ENCODE assay signal across 25 cellular contexts in the genomic region with DNA sequence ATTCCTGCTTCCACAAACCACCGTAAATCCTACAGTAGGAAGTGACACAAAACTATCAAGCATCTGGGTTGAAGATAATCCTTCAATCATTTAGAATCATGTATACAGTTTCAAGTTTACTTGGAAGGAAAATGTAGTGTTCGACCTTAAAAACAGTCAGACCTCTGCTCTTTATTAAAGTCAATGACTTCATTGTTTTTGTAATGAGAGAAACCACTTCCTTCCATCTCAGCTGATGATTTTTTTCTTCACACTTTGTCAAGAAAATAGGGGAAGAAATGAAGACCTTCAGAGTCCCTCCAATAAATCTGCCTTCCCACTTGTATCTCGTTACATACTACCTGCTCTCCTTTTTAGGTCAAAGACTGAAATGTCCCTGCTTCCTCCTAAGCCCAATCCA.
"Had no signal": no experiment of that assay in that cellular context is flagged by ENCODE, and none has a peak within 500 bp of the region (broad histone marks: within the 10 kb centered on the region; RNA-seq: fewer than 3 reads in every experiment).

No MANE protein-coding gene starts in this region.

- H3K27me3 ChIP-seq: esophagus squamous epithelium, foreskin keratinocyte, hepatocyte, neutrophil, right lobe of liver, spleen, testis, tibial nerve, upper lobe of right lung, vagina had no signal

- H2AFZ ChIP-seq: hepatocyte had no signal

- H3K79me2 ChIP-seq: hepatocyte had no signal

- DNase-seq: effector memory CD4-positive, alpha-beta T cell; esophagus squamous epithelium; foreskin keratinocyte; head of caudate nucleus; kidney; left cardiac atrium; left ventricle myocardium superior; mesendoderm; naive thymus-derived CD4-positive, alpha-beta T cell; psoas muscle; retina; right lobe of liver; spleen; stimulated activated CD4-positive, alpha-beta T cell treated with anti-CD3 and anti-CD28 coated beads, Interleukin-15, amount 100 ng/mL, for 24 hours; stimulated activated CD4-positive, alpha-beta T cell treated with anti-CD3 and anti-CD28 coated beads, Interleukin-1b, Interleukin-23, amount 100 ng/mL, for 48 hours; stimulated activated CD4-positive, alpha-beta T cell treated with anti-CD3 and anti-CD28 coated beads, Interleukin-4, amount 100 ng/mL, for 24 hours; stimulated activated naive CD8-positive, alpha-beta T cell treated with anti-CD3 and anti-CD28 coated beads, Interleukin-15, amount 100 ng/mL, for 72 hours; testis; upper lobe of right lung had no signal

- H3K4me2 ChIP-seq: hepatocyte had no signal

- H3K27ac Mint-ChIP-seq: naive thymus-derived CD4-positive, alpha-beta T cell; stimulated activated memory B cell treated with anti-CD40 and anti-IgM and Interleukin-4, amounts not matched to agents 10 μg/mL and 1 μg/mL and 100 μg/mL, for 72 hours; stimulated activated naive CD8-positive, alpha-beta T cell treated with anti-CD3 and anti-CD28 coated beads, Interleukin-15, amount 100 ng/mL, for 72 hours had no signal

- H3K4me1 ChIP-seq: esophagus squamous epithelium, foreskin keratinocyte, psoas muscle, right lobe of liver, spleen, testis, tibial nerve, upper lobe of right lung, vagina had no signal

- H3K4me3 ChIP-seq: esophagus squamous epithelium, hepatocyte, lung, psoas muscle, right lobe of liver, spleen, testis, tibial nerve, upper lobe of right lung, vagina had no signal

- ATAC-seq: foreskin keratinocyte; left cardiac atrium; left ventricle myocardium superior; naive thymus-derived CD4-positive, alpha-beta T cell; psoas muscle; right lobe of liver; stimulated activated memory B cell treated with anti-CD40 and anti-IgM and Interleukin-4, amounts not matched to agents 10 μg/mL and 1 μg/mL and 100 μg/mL, for 72 hours; stimulated activated naive CD8-positive, alpha-beta T cell treated with anti-CD3 and anti-CD28 coated beads, Interleukin-15, amount 100 ng/mL, for 72 hours; upper lobe of right lung had no signal

- H3K36me3 Mint-ChIP-seq: naive thymus-derived CD4-positive, alpha-beta T cell; stimulated activated memory B cell treated with anti-CD40 and anti-IgM and Interleukin-4, amounts not matched to agents 10 μg/mL and 1 μg/mL and 100 μg/mL, for 72 hours had no signal

- H3K27ac ChIP-seq: esophagus squamous epithelium, foreskin keratinocyte, hepatocyte, neutrophil, psoas muscle, right lobe of liver, spleen, testis, tibial nerve, upper lobe of right lung, vagina had no signal

- H3K36me3 ChIP-seq: esophagus squamous epithelium, neutrophil, right lobe of liver, spleen, tibial nerve, upper lobe of right lung, vagina had no signal

- H3K4me3 Mint-ChIP-seq: naive thymus-derived CD4-positive, alpha-beta T cell; stimulated activated memory B cell treated with anti-CD40 and anti-IgM and Interleukin-4, amounts not matched to agents 10 μg/mL and 1 μg/mL and 100 μg/mL, for 72 hours; stimulated activated naive CD8-positive, alpha-beta T cell treated with anti-CD3 and anti-CD28 coated beads, Interleukin-15, amount 100 ng/mL, for 72 hours had no signal

- H3K9me3 ChIP-seq: esophagus squamous epithelium, neutrophil, psoas muscle, right lobe of liver, spleen, testis, tibial nerve, upper lobe of right lung, vagina had no signal

- H3K27me3 Mint-ChIP-seq: naive thymus-derived CD4-positive, alpha-beta T cell; stimulated activated memory B cell treated with anti-CD40 and anti-IgM and Interleukin-4, amounts not matched to agents 10 μg/mL and 1 μg/mL and 100 μg/mL, for 72 hours; stimulated activated naive CD8-positive, alpha-beta T cell treated with anti-CD3 and anti-CD28 coated beads, Interleukin-15, amount 100 ng/mL, for 72 hours had no signal

- H3K4me1 Mint-ChIP-seq: naive thymus-derived CD4-positive, alpha-beta T cell; stimulated activated memory B cell treated with anti-CD40 and anti-IgM and Interleukin-4, amounts not matched to agents 10 μg/mL and 1 μg/mL and 100 μg/mL, for 72 hours; stimulated activated naive CD8-positive, alpha-beta T cell treated with anti-CD3 and anti-CD28 coated beads, Interleukin-15, amount 100 ng/mL, for 72 hours had no signal
